In genomic region chr7:21076054-21076453, GRCh38 we compare ENCODE assay signal across 15 cellular contexts.
DNase-seq lines count a peak whose midpoint lies in the region; ATAC-seq and TF ChIP-seq lines count a peak whose summit lies in the region.
"Had no signal": no experiment of that assay in that cellular context is flagged by ENCODE, and none has a peak within 500 bp of the region (broad histone marks: within the 10 kb centered on the region; RNA-seq: fewer than 3 reads in every experiment).

No MANE protein-coding gene starts in this region.

- DNase-seq in Daoy (ENCODE audit: low read depth) = peak; percentile 17
- DNase-seq in NCI-H146 treated with DMSO at 0.1 percent for 48 hours (lab: John Stamatoyannopoulos, UW; ENCODE audit: unreplicated experiment) = peak; percentile 92
- DNase-seq in NCI-H526 (lab: John Stamatoyannopoulos, UW) = peak; percentile 58 to 82
- peak; percentile 34 for DNase-seq in epithelial cell of esophagus (ENCODE audit: low read depth)
- DNase-seq in nucleus accumbens (lab: John Stamatoyannopoulos, UW) = no peak
- DNase-seq in C1 segment of cervical spinal cord (lab: John Stamatoyannopoulos, UW) = no peak
- no peak for DNase-seq in T-helper 1 cell
- DNase-seq: activated CD4-positive, alpha-beta T cell treated with anti-CD3 and anti-CD28 coated beads, Interleukin-2, amount 10 ng/mL, durations not matched to agents 7 days and 5 days; adrenal gland; IMR-90; islet precursor cell; NCI-H1048; pancreas; T-helper 2 cell had no signal

- no peak for ATAC-seq in GM18858 (IDR thresholded peaks at IDR 0.05; ENCODE audit: unreplicated experiment)
- ATAC-seq: pancreas had no signal

- H3K4me3 ChIP-seq in epithelial cell of esophagus (ENCODE audit: low read length) = no peak overlapping the region
- H3K4me3 ChIP-seq: adrenal gland, pancreas had no signal

- TF ChIP-seq CTCF in epithelial cell of esophagus (IDR thresholded peaks at IDR 0.05; ENCODE audit: insufficient read depth, low read depth, low read length, missing control alignments) = no peak

Comparison
In these comparisons a context has a peak if more than half of its experiments do, and no peak if none do; other contexts are left out.
1. DNase-seq: peak in Daoy (single experiment), NCI-H146 treated with DMSO at 0.1 percent for 48 hours (single experiment), NCI-H526 (2 of 2) and epithelial cell of esophagus (single experiment); none in nucleus accumbens (0 of 56), C1 segment of cervical spinal cord (0 of 14) and T-helper 1 cell (0 of 5).